Comparison of ENCODE assay signal across 29 cellular contexts in the genomic region with DNA sequence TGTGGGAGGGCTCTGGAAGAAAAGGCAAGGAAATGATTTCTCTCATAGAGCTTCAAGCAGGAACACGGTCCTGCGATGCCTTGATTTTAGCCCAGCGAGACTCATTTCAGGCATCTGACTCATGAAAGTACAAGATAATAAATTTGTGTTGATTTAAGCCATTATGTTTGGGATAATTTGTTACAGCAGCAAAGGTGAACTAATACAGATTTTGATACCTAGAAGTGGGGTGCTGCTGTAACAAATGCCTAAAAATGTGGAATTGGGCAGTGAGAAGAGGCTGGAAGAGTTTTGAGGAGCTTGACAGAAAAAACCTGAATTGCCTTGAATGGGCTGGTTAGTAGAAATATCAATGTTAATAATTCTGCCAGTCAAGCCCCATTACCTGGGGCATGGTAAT.
"Had no signal": no experiment of that assay in that cellular context is flagged by ENCODE, and none has a peak within 500 bp of the region (broad histone marks: within the 10 kb centered on the region; RNA-seq: fewer than 3 reads in every experiment).

No MANE protein-coding gene starts in this region.

- H3K27ac Mint-ChIP-seq: stimulated activated effector memory CD8-positive, alpha-beta T cell treated with anti-CD3 and anti-CD28 coated beads, Interleukin-12 subunit alpha, Interleukin-12 subunit beta, amount 100 ng/mL, for 72 hours; stimulated activated memory B cell treated with anti-CD40 and anti-IgM and Interleukin-4, amounts not matched to agents 10 μg/mL and 1 μg/mL and 100 μg/mL, for 72 hours; stimulated activated naive B cell treated with anti-CD40 and anti-IgM and Interleukin-4, amounts not matched to agents 10 μg/mL and 1 μg/mL and 100 μg/mL, for 72 hours; stimulated activated naive CD8-positive, alpha-beta T cell treated with anti-CD3 and anti-CD28 coated beads, Interleukin-15, amount 100 ng/mL, for 72 hours; stimulated activated naive CD8-positive, alpha-beta T cell treated with anti-CD3 and anti-CD28 coated beads, Interleukin-15, Interleukin-2, amounts not matched to agents 100 ng/mL and 50 ng/mL, for 24 hours; type B pancreatic cell had no signal

- H3K9me3 Mint-ChIP-seq: stimulated activated memory B cell treated with anti-CD40 and anti-IgM and Interleukin-4, amounts not matched to agents 10 μg/mL and 1 μg/mL and 100 μg/mL, for 72 hours had no signal

- H3K27me3 ChIP-seq: testis, thyroid gland, tibial nerve, upper lobe of left lung, uterus, vagina had no signal

- H3K4me3 Mint-ChIP-seq: stimulated activated effector memory CD8-positive, alpha-beta T cell treated with anti-CD3 and anti-CD28 coated beads, Interleukin-12 subunit alpha, Interleukin-12 subunit beta, amount 100 ng/mL, for 72 hours; stimulated activated memory B cell treated with anti-CD40 and anti-IgM and Interleukin-4, amounts not matched to agents 10 μg/mL and 1 μg/mL and 100 μg/mL, for 72 hours; stimulated activated naive B cell treated with anti-CD40 and anti-IgM and Interleukin-4, amounts not matched to agents 10 μg/mL and 1 μg/mL and 100 μg/mL, for 72 hours; stimulated activated naive CD8-positive, alpha-beta T cell treated with anti-CD3 and anti-CD28 coated beads, Interleukin-15, amount 100 ng/mL, for 72 hours; stimulated activated naive CD8-positive, alpha-beta T cell treated with anti-CD3 and anti-CD28 coated beads, Interleukin-15, Interleukin-2, amounts not matched to agents 100 ng/mL and 50 ng/mL, for 24 hours; type B pancreatic cell had no signal

- FAIRE-seq: urothelium cell line had no signal

- H3K4me1 ChIP-seq: stomach, suprapubic skin, testis, thyroid gland, tibial artery, tibial nerve, upper lobe of left lung, upper lobe of right lung, uterus, vagina had no signal

- H3K9me3 ChIP-seq: suprapubic skin, testis, thoracic aorta, thyroid gland, tibial artery, transverse colon, upper lobe of left lung, upper lobe of right lung, uterus, vagina had no signal

- H3K4me3 ChIP-seq: stomach, suprapubic skin, testis, thoracic aorta, thyroid gland, tibial artery, tibial nerve, transverse colon, upper lobe of left lung, upper lobe of right lung, uterus, vagina had no signal

- DNase-seq: stimulated activated CD4-positive, alpha-beta T cell treated with anti-CD3 and anti-CD28 coated beads, Interleukin-2, amount 100 ng/mL, for 48 hours; stimulated activated CD4-positive, alpha-beta T cell treated with anti-CD3 and anti-CD28 coated beads, Interleukin-4, amount 100 ng/mL, for 1 hour; stimulated activated CD4-positive, alpha-beta T cell treated with anti-CD3 and anti-CD28 coated beads, Interleukin-4, amount 100 ng/mL, for 24 hours; stimulated activated CD4-positive, alpha-beta T cell treated with anti-CD3 and anti-CD28 coated beads, Interleukin-4, amount 100 ng/mL, for 4 hours; stimulated activated CD8-positive, alpha-beta memory T cell treated with anti-CD3 and anti-CD28 coated beads, Interleukin-4, amount 100 ng/mL, for 48 hours; stimulated activated naive B cell treated with anti-CD40 and anti-IgM and Interleukin-4, amounts not matched to agents 10 μg/mL and 1 μg/mL and 100 μg/mL, for 72 hours; stimulated activated naive CD4-positive, alpha-beta T cell; stimulated activated naive CD4-positive, alpha-beta T cell treated with Interleukin-2 at 50 U/mL for 16 hours; stimulated activated naive CD8-positive, alpha-beta T cell treated with anti-CD3 and anti-CD28 coated beads, Interleukin-15, amount 100 ng/mL, for 72 hours; stimulated activated naive CD8-positive, alpha-beta T cell treated with anti-CD3 and anti-CD28 coated beads, Interleukin-15, Interleukin-2, amounts not matched to agents 100 U/mL and 50 U/mL, for 24 hours; stomach; substantia nigra; testis; thyroid gland; tibial artery; transverse colon; trophoblast cell; upper lobe of left lung; upper lobe of right lung; uterus had no signal

- H3K27ac ChIP-seq: stomach, suprapubic skin, testis, thoracic aorta, thyroid gland, tibial artery, tibial nerve, transverse colon, upper lobe of left lung, upper lobe of right lung, uterus, vagina had no signal

- H3K36me3 ChIP-seq: stomach, suprapubic skin, thoracic aorta, thyroid gland, tibial artery, tibial nerve, transverse colon, upper lobe of left lung, upper lobe of right lung, uterus, vagina had no signal

- H3K36me3 Mint-ChIP-seq: stimulated activated effector memory CD8-positive, alpha-beta T cell treated with anti-CD3 and anti-CD28 coated beads, Interleukin-12 subunit alpha, Interleukin-12 subunit beta, amount 100 ng/mL, for 72 hours; stimulated activated memory B cell treated with anti-CD40 and anti-IgM and Interleukin-4, amounts not matched to agents 10 μg/mL and 1 μg/mL and 100 μg/mL, for 72 hours; type B pancreatic cell had no signal

- H3K4me1 Mint-ChIP-seq: stimulated activated effector memory CD8-positive, alpha-beta T cell treated with anti-CD3 and anti-CD28 coated beads, Interleukin-12 subunit alpha, Interleukin-12 subunit beta, amount 100 ng/mL, for 72 hours had no signal

- ATAC-seq: stimulated activated effector memory CD8-positive, alpha-beta T cell treated with anti-CD3 and anti-CD28 coated beads, Interleukin-12 subunit alpha, Interleukin-12 subunit beta, amount 100 ng/mL, for 72 hours; stimulated activated memory B cell treated with anti-CD40 and anti-IgM and Interleukin-4, amounts not matched to agents 10 μg/mL and 1 μg/mL and 100 μg/mL, for 72 hours; stimulated activated naive B cell treated with anti-CD40 and anti-IgM and Interleukin-4, amounts not matched to agents 10 μg/mL and 1 μg/mL and 100 μg/mL, for 72 hours; stimulated activated naive CD8-positive, alpha-beta T cell treated with anti-CD3 and anti-CD28 coated beads, Interleukin-15, amount 100 ng/mL, for 72 hours; stimulated activated naive CD8-positive, alpha-beta T cell treated with anti-CD3 and anti-CD28 coated beads, Interleukin-15, Interleukin-2, amounts not matched to agents 100 U/mL and 50 U/mL, for 24 hours; upper lobe of right lung had no signal
